ENCODE assay signal across 9 cellular contexts in genomic region chr15:67025719-67026118, GRCh38. TPM values are rescaled to one million over a fixed set of nuclear protein-coding genes. Genes with fewer than 3 reads are reported as not detected.
DNase-seq lines count a peak whose midpoint lies in the region; FAIRE-seq and TF ChIP-seq lines count a peak whose summit lies in the region.
"Had no signal": no experiment of that assay in that cellular context is flagged by ENCODE, and none has a peak within 500 bp of the region (broad histone marks: within the 10 kb centered on the region; RNA-seq: fewer than 3 reads in every experiment).

No MANE protein-coding gene starts in this region.

- H2BK15ac ChIP-seq in H1 (ENCODE audit: low read length), result peak overlapping the region; percentile 90; the same call in 1 of the 2 replicates

- no peaks in the 10 kb centered on the region; the same call in 1 of the 2 replicates for H3K23me2 ChIP-seq in H1 (ENCODE audit: low read depth, low read length)

- no peak overlapping the region for H3K4me2 ChIP-seq in H1 (ENCODE audit: insufficient read depth in 1 of 2, low read depth in 2 of 2, low read length in 2 of 2)

- TF ChIP-seq RAD21 in H1 (IDR thresholded peaks at IDR 0.05 in 1 of 2, conservative IDR thresholded peaks at IDR 0.05 in 1 of 2; ENCODE audit: low read depth in 2 of 2, low read length in 2 of 2), result no peak

- H2AFZ ChIP-seq in H1 (ENCODE audit: low read length), result no peak overlapping the region

- H2AK5ac ChIP-seq in H1 (ENCODE audit: low read depth, low read length), result no peak overlapping the region

- H3K9me3 ChIP-seq in BE2C, result no peaks in the 10 kb centered on the region
- no peaks in the 10 kb centered on the region for H3K9me3 ChIP-seq in H1 (ENCODE audit: insufficient read depth in 2 of 2, low read depth in 1 of 2, low read length in 1 of 2)
- H3K9me3 ChIP-seq in neutrophil, result no peaks in the 10 kb centered on the region
- no peaks in the 10 kb centered on the region for H3K9me3 ChIP-seq in Caco-2

- no peak overlapping the region for H2BK5ac ChIP-seq in H1 (ENCODE audit: low read depth, low read length)

- no peaks in the 10 kb centered on the region for H3K9me3 Mint-ChIP-seq in Caco-2 (ENCODE audit: unreplicated experiment)

- TF ChIP-seq POLR2A in H1 (IDR thresholded peaks at IDR 0.05; ENCODE audit: control extremely low read depth in 1 of 2, low read depth in 2 of 2, low read length in 2 of 2), result no peak

- no peak overlapping the region; a peak in 1 of 7 replicates for H3K9ac ChIP-seq in H1 (replicated peaks in 1 of 4; ENCODE audit: extremely low read depth in 1 of 4, low read depth in 3 of 4, low read length in 3 of 4)

- WGBS in H1 (ENCODE audit: extremely low coverage in 1 of 2, insufficient coverage in 1 of 2, insufficient read length in 1 of 2, insufficient replicate concordance in 2 of 2, low coverage in 1 of 2, low lambda C conversion rate in 2 of 2, missing lambda C conversion rate in 1 of 2), 2 experiments, result 78% methylated on average over 5 of the region's 5 CpGs; no CpG with 5 or more reads in 1 of the 2 experiments

- H3K4me1 ChIP-seq in BE2C (peaks cover 8% of the 10 kb centered on the region), H1 (replicated peaks in 1 of 4; ENCODE audit: control insufficient read depth in 3 of 4, insufficient read depth in 4 of 4, low read length in 3 of 4) (peaks cover 13 to 22% (median 15%) of the 10 kb centered on the region in 4 experiments), neutrophil (ENCODE audit: control insufficient read depth in 1 of 2, insufficient read depth in 1 of 2, low read depth in 1 of 2, low read length in 1 of 2) (peaks cover 40 to 46% of the 10 kb centered on the region in 2 experiments), Caco-2 (peaks cover 24% of the 10 kb centered on the region)

- intact Hi-C loops in Caco-2 (cut with micrococcal nuclease; ENCODE audit: unreplicated experiment), result no loop called here

- TF ChIP-seq CTCF in BE2C (IDR thresholded peaks at IDR 0.05; ENCODE audit: low read depth, low read length) (no peak), H1 (IDR thresholded peaks at IDR 0.05; ENCODE audit: control extremely low read depth in 1 of 3, insufficient read depth in 1 of 3, low read depth in 1 of 3, low read length in 3 of 3) (no peak), neutrophil (IDR thresholded peaks at IDR 0.05) (no peak), Caco-2 (IDR thresholded peaks at IDR 0.05; ENCODE audit: insufficient read depth in 1 of 2, low read depth in 1 of 2, low read length in 1 of 2, severe bottlenecking in 1 of 2, unreplicated experiment in 1 of 2) (no peak)

- no peak overlapping the region for H3K27ac Mint-ChIP-seq in Caco-2 (ENCODE audit: unreplicated experiment)

- H3K18ac ChIP-seq in H1 (ENCODE audit: extremely low read depth, low read length), result peak overlapping the region; percentile 64; the same call in 1 of the 2 replicates

- no peaks in the 10 kb centered on the region for H3K79me2 ChIP-seq in H1 (ENCODE audit: control insufficient read depth in 1 of 2, insufficient read depth in 2 of 2, low read length in 2 of 2)

- H3K4me1 Mint-ChIP-seq in Caco-2 (ENCODE audit: low read depth, unreplicated experiment), result peaks cover 24% of the 10 kb centered on the region

- POLR2A ChIA-PET in H1 (lab: Charles Lee; ENCODE audit: partially characterized antibody), result interaction anchor here (0.8 to 1.6 kb wide), 5 partner anchors 8 to 38 kb away, joined by 3 to 5 read pairs (median 4); no protein-coding TSS in a partner anchor
- POLR2A ChIA-PET in Caco-2 (lab: Charles Lee), result interaction anchor here (0.9 kb wide), 1 partner anchor 38 kb away, joined by 6 read pairs; no protein-coding TSS in a partner anchor

- peak; percentile 46 for DNase-seq in BE2C
- DNase-seq in NCI-H2171 treated with DMSO at 0.1 percent for 48 hours (lab: John Stamatoyannopoulos, UW), result peak; percentile 33
- no peak for DNase-seq in H1 (ENCODE audit: low read depth in 1 of 2, low spot score in 2 of 2)
- no peak for DNase-seq in NOMO-1 treated with dmso at 0.1 percent for 144 hours (lab: John Stamatoyannopoulos, UW; ENCODE audit: unreplicated experiment)
- DNase-seq in NCI-H2107 treated with DMSO at 0.1 percent for 48 hours (lab: John Stamatoyannopoulos, UW; ENCODE audit: unreplicated experiment), result no peak
- no peak for DNase-seq in Caco-2
- no peak for DNase-seq in HuH-7 (ENCODE audit: low spot score)
- DNase-seq: NCI-H526 treated with DMSO at 0.1 percent for 48 hours had no signal

- H3K27ac ChIP-seq in H1 (ENCODE audit: low read depth, low read length) (no peak overlapping the region), neutrophil (peak overlapping the region; percentile 43)

- H3K56ac ChIP-seq in H1 (replicated peaks; ENCODE audit: insufficient read length, low read depth, low read length), result no peak overlapping the region

- no peak overlapping the region for H2BK12ac ChIP-seq in H1 (ENCODE audit: low read depth, low read length)

- no peak overlapping the region for H3K4ac ChIP-seq in H1 (replicated peaks; ENCODE audit: insufficient read length, low read depth, low read length)

- H3K36me3 ChIP-seq in BE2C (no peaks in the 10 kb centered on the region), H1 (ENCODE audit: control insufficient read depth in 2 of 4, insufficient read depth in 4 of 4, low read length in 3 of 4) (no peaks in the 10 kb centered on the region), neutrophil (no peaks in the 10 kb centered on the region), Caco-2 (ENCODE audit: control insufficient read depth, insufficient read depth, low read length) (no peaks in the 10 kb centered on the region)

- no TSS peak for BruUV-seq in Caco-2 (replicated peaks; lab: Mats Ljungman, UMichigan)

- H2BK20ac ChIP-seq in H1 (ENCODE audit: low read length), result 0 out of 2 replicates have a peak overlapping the region, but pooled peaks have one; percentile 9

- TF ChIP-seq EP300 in H1 (IDR thresholded peaks at IDR 0.05; ENCODE audit: borderline replicate concordance in 1 of 2, low read depth in 2 of 2, low read length in 2 of 2), result no peak

- H4K20me1 ChIP-seq in H1 (replicated peaks in 1 of 2; ENCODE audit: control insufficient read depth in 1 of 2, insufficient read depth in 2 of 2, low read length in 2 of 2), result no peaks in the 10 kb centered on the region

- no peaks in the 10 kb centered on the region; the same call in none of the 2 replicates for H3K79me1 ChIP-seq in H1 (ENCODE audit: low read depth, low read length)

- no peak overlapping the region for H4K5ac ChIP-seq in H1 (ENCODE audit: insufficient read length, low read depth, low read length)

- no peak for FAIRE-seq in H1 (lab: Jason Lieb, UNC)

- no peaks in the 10 kb centered on the region for H3K36me3 Mint-ChIP-seq in Caco-2 (ENCODE audit: insufficient read depth, unreplicated experiment)

- H2BK120ac ChIP-seq in H1 (replicated peaks; ENCODE audit: low read depth, low read length), result no peak overlapping the region

- no peak overlapping the region for H3K14ac ChIP-seq in H1 (ENCODE audit: insufficient read length)

- H3K4me3 Mint-ChIP-seq in Caco-2 (ENCODE audit: unreplicated experiment), result no peak overlapping the region

- H3K23ac ChIP-seq in H1 (ENCODE audit: insufficient read length), result no peak overlapping the region

- H4K8ac ChIP-seq in H1 (ENCODE audit: extremely low read depth, insufficient read depth, low read length), result no peak overlapping the region

- H3K4me3 ChIP-seq in BE2C (ENCODE audit: low read depth, low read length) (no peak overlapping the region), H1 (ENCODE audit: extremely low read depth in 1 of 4, insufficient read depth in 2 of 4, low read depth in 3 of 4, low read length in 4 of 4) (no peak overlapping the region), neutrophil (ENCODE audit: low read depth in 1 of 2, low read length in 1 of 2) (no peak overlapping the region), Caco-2 (ENCODE audit: low read depth, low read length) (no peak overlapping the region)

- H3K27me3 ChIP-seq in BE2C, result no peaks in the 10 kb centered on the region
- no peaks in the 10 kb centered on the region for H3K27me3 ChIP-seq in H1 (replicated peaks in 1 of 4; ENCODE audit: control insufficient read depth in 3 of 4, extremely low read depth in 1 of 4, insufficient read depth in 3 of 4, low read length in 3 of 4)
- no peaks in the 10 kb centered on the region for H3K27me3 ChIP-seq in neutrophil
- no peaks in the 10 kb centered on the region for H3K27me3 ChIP-seq in Caco-2 (replicated peaks; ENCODE audit: control insufficient read depth, insufficient read depth, low read length)

- no peak overlapping the region for H4K91ac ChIP-seq in H1 (replicated peaks; ENCODE audit: insufficient read length, low read length)

- CTCF ChIA-PET in H1 (lab: Charles Lee; ENCODE audit: partially characterized antibody) (interaction anchor here (0.6 to 1.7 kb wide), 6 partner anchors 12 to 153 kb away, joined by 3 to 5 read pairs (median 3); no protein-coding TSS in a partner anchor), Caco-2 (lab: Charles Lee) (no interaction called here)

- no peaks in the 10 kb centered on the region for H3K27me3 Mint-ChIP-seq in Caco-2 (ENCODE audit: insufficient read depth, unreplicated experiment)

TF ChIP-seq in H1, 55 proteins besides CTCF, POLR2A, EP300 and RAD21 (continues in another document):
- TF ChIP-seq JUN (IDR thresholded peaks at IDR 0.05; ENCODE audit: low read depth, low read length) (no peak), NRF1 (IDR thresholded peaks at IDR 0.05; ENCODE audit: low read depth, low read length) (no peak), RFX5 (IDR thresholded peaks at IDR 0.05; ENCODE audit: borderline replicate concordance, low read depth, low read length) (no peak), RXRA (IDR thresholded peaks at IDR 0.05; ENCODE audit: insufficient read depth, low read depth, low read length) (no peak), USF2 (IDR thresholded peaks at IDR 0.05; ENCODE audit: low read length) (no peak), SP2 (IDR thresholded peaks at IDR 0.05; ENCODE audit: low read length) (no peak)

RNA-seq across cellular contexts. Expression of gene SMAD3, which starts 39.7 kb away (rescaled TPM):
- 2.1 TPM for polyA plus RNA-seq in BE2C (2012; ENCODE audit: insufficient read depth, insufficient read length, low read depth)
- 11.1 and 12.4 TPM in 2 replicates for total RNA-seq in H1 (2021; fragmentation: NEBNext Ultra II Directional; extraction: Animal tissue kit (Norgen Biotek cat#: 25700))
- 10.1 and 17.3 TPM in 2 replicates for polyA plus RNA-seq in H1 (2011; rRNA removed)
- polyA plus RNA-seq in H1 (2011; cell fraction: cytosol; rRNA removed), result 9.1 TPM
- 41.6 TPM for polyA plus RNA-seq in H1 (2011; cell fraction: nucleus; rRNA removed)
- 7.8 to 10.4 TPM (median 8.7 TPM) in 4 replicates for polyA plus RNA-seq in H1 (2012, experiment 1 of 2)
- polyA plus RNA-seq in H1 (2012, experiment 2 of 2), result 5.0 TPM
- polyA plus RNA-seq in H1 (2013, experiment 1 of 2), result 13.2 TPM
- polyA plus RNA-seq in H1 (2013, experiment 2 of 2), result 11.1 TPM
- polyA minus RNA-seq in H1 (2011; rRNA and poly(A)+ RNA removed), result 16.5 and 18.3 TPM in 2 replicates
- 12.3 TPM for polyA minus RNA-seq in H1 (2011; cell fraction: cytosol; rRNA and poly(A)+ RNA removed)
- 14.3 TPM for polyA minus RNA-seq in H1 (2011; cell fraction: nucleus; rRNA and poly(A)+ RNA removed)
- 51.5 and 54.8 TPM in 2 replicates for total RNA-seq in Caco-2 (2022)

Comparison
In these comparisons a context has a peak if more than half of its experiments do, and no peak if none do; other contexts are left out.
1. DNase-seq: peak in BE2C (single experiment) and NCI-H2171 treated with DMSO at 0.1 percent for 48 hours (single experiment); none in H1 (0 of 2), NOMO-1 treated with dmso at 0.1 percent for 144 hours (single experiment), NCI-H2107 treated with DMSO at 0.1 percent for 48 hours (single experiment), Caco-2 (0 of 2) and HuH-7 (single experiment).